Comparison of ENCODE assay signal across 15 cellular contexts in genomic region chr10:110744767-110745166, GRCh38.
"Had no signal": no experiment of that assay in that cellular context is flagged by ENCODE, and none has a peak within 500 bp of the region (broad histone marks: within the 10 kb centered on the region; RNA-seq: fewer than 3 reads in every experiment).

No MANE protein-coding gene starts in this region.

- H3K36me3 Mint-ChIP-seq: immature natural killer cell; natural killer cell treated with Interleukin-12 subunit alpha and Interleukin-12 subunit beta and Interleukin-15 and Interleukin-18, amount 100 ng/mL, for 72 hours had no signal

- H3K36me3 ChIP-seq: brain microvascular endothelial cell, thoracic aorta had no signal

- H3K4me3 Mint-ChIP-seq: activated naive CD8-positive, alpha-beta T cell treated with anti-CD3 and anti-CD28 coated beads, Interleukin-2, amount 10 ng/mL, durations not matched to agents 7 days and 5 days; activated T-helper 1 cell treated with anti-CD3 and anti-CD28 coated beads, Interleukin-12 subunit alpha, Interleukin-12 subunit beta, Interleukin-2, Interleukin-4 antibody, amounts not matched to agents 30 ng/mL and 10 ng/mL and 1 ng/mL, durations not matched to agents 14 hours and 24 hours and 36 hours; immature natural killer cell; natural killer cell treated with Interleukin-12 subunit alpha and Interleukin-12 subunit beta and Interleukin-15 and Interleukin-18, amount 100 ng/mL, for 72 hours; stimulated activated naive CD8-positive, alpha-beta T cell treated with anti-CD3 and anti-CD28 coated beads, Interleukin-15, amount 100 ng/mL, for 72 hours had no signal

- H3K27ac ChIP-seq: brain microvascular endothelial cell, epithelial cell of prostate, thoracic aorta had no signal

- H3K9me3 Mint-ChIP-seq: immature natural killer cell; natural killer cell treated with Interleukin-12 subunit alpha and Interleukin-12 subunit beta and Interleukin-15 and Interleukin-18, amount 100 ng/mL, for 72 hours had no signal

- H3K27me3 Mint-ChIP-seq: activated naive CD8-positive, alpha-beta T cell treated with anti-CD3 and anti-CD28 coated beads, Interleukin-2, amount 10 ng/mL, durations not matched to agents 7 days and 5 days had no signal

- ATAC-seq: activated CD4-positive, CD25-positive, alpha-beta regulatory T cell treated with anti-CD3 and anti-CD28 coated beads, Interleukin-2, amount 50 U/mL, for 24 hours; natural killer cell treated with Interleukin-12 subunit alpha and Interleukin-12 subunit beta and Interleukin-15 and Interleukin-18, amount 100 ng/mL, for 72 hours; stimulated activated naive CD8-positive, alpha-beta T cell treated with anti-CD3 and anti-CD28 coated beads, Interleukin-15, amount 100 ng/mL, for 72 hours had no signal

- DNase-seq: activated naive CD8-positive, alpha-beta T cell treated with anti-CD3 and anti-CD28 coated beads, Interleukin-2, amount 10 ng/mL, durations not matched to agents 7 days and 5 days; anterior cingulate cortex; brain microvascular endothelial cell; dermis blood vessel endothelial cell; foreskin melanocyte; immature natural killer cell; mammary epithelial cell; posterior cingulate gyrus; stimulated activated naive CD8-positive, alpha-beta T cell treated with anti-CD3 and anti-CD28 coated beads, Interleukin-15, amount 100 ng/mL, for 72 hours; T1000 had no signal

- H3K9me3 ChIP-seq: thoracic aorta had no signal

- H3K27ac Mint-ChIP-seq: activated naive CD8-positive, alpha-beta T cell treated with anti-CD3 and anti-CD28 coated beads, Interleukin-2, amount 10 ng/mL, durations not matched to agents 7 days and 5 days; activated T-helper 1 cell treated with anti-CD3 and anti-CD28 coated beads, Interleukin-12 subunit alpha, Interleukin-12 subunit beta, Interleukin-2, Interleukin-4 antibody, amounts not matched to agents 30 ng/mL and 10 ng/mL and 1 ng/mL, durations not matched to agents 14 hours and 24 hours and 36 hours; immature natural killer cell; natural killer cell treated with Interleukin-12 subunit alpha and Interleukin-12 subunit beta and Interleukin-15 and Interleukin-18, amount 100 ng/mL, for 72 hours had no signal

- H3K27me3 ChIP-seq: brain microvascular endothelial cell had no signal

- H3K4me3 ChIP-seq: thoracic aorta had no signal
